ENCODE assay signal across 21 cellular contexts in genomic region chr11:63687845-63688244, GRCh38. TPM values are rescaled to one million over a fixed set of nuclear protein-coding genes. Genes with fewer than 3 reads are reported as not detected.
DNase-seq lines count a peak whose midpoint lies in the region; ATAC-seq, FAIRE-seq and TF ChIP-seq lines count a peak whose summit lies in the region.
"Had no signal": no experiment of that assay in that cellular context is flagged by ENCODE, and none has a peak within 500 bp of the region (broad histone marks: within the 10 kb centered on the region; RNA-seq: fewer than 3 reads in every experiment).

No MANE protein-coding gene starts in this region.

- H2BK5ac ChIP-seq in H1 (ENCODE audit: low read depth, low read length), result no peak overlapping the region

- H2BK12ac ChIP-seq in H1 (ENCODE audit: low read depth, low read length), result no peak overlapping the region

- FAIRE-seq in H1 (lab: Jason Lieb, UNC), result no peak
- FAIRE-seq: HTR-8/SVneo had no signal

- peak; percentile 33 for DNase-seq in stimulated activated CD4-positive, alpha-beta T cell treated with anti-CD3 and anti-CD28 coated beads, Interleukin-4, amount 100 ng/mL, for 24 hours
- no peak for DNase-seq in stimulated activated CD4-positive, alpha-beta T cell treated with anti-CD3 and anti-CD28 coated beads, Interleukin-2, amount 100 ng/mL, for 48 hours
- DNase-seq in SK-N-MC (ENCODE audit: low read depth, low spot score), result no peak
- no peak for DNase-seq in H1 (ENCODE audit: low read depth in 1 of 2, low spot score in 2 of 2)
- no peak for DNase-seq in heart left ventricle
- DNase-seq in Right ventricle myocardium superior, result no peak
- DNase-seq in gastrocnemius medialis, result no peak
- DNase-seq: activated CD4-positive, alpha-beta T cell treated with anti-CD3 and anti-CD28 coated beads for 4 hours; anterior cingulate cortex; cerebellar nuclear complex; esophagus squamous epithelium; Kasumi-1; left ventricle myocardium superior; mucosa of descending colon; NCI-H1105; NCI-H510A treated with DMSO at 0.1 percent for 48 hours; trophoblast cell had no signal

- H3K4me2 ChIP-seq in H1 (ENCODE audit: insufficient read depth in 1 of 2, low read depth in 2 of 2, low read length in 2 of 2), result no peak overlapping the region
- H3K4me2 ChIP-seq: neural progenitor cell, smooth muscle cell had no signal

- no peak overlapping the region for H4K91ac ChIP-seq in H1 (replicated peaks; ENCODE audit: insufficient read length, low read length)

- peaks cover 0 to 11% (median 7%) of the 10 kb centered on the region in 4 experiments; a peak in 4 of 7 replicates for H3K4me1 ChIP-seq in H1 (replicated peaks in 1 of 4; ENCODE audit: control insufficient read depth in 3 of 4, insufficient read depth in 4 of 4, low read length in 3 of 4)
- peaks cover 0 to 79% (median 61%) of the 10 kb centered on the region in 5 donors for H3K4me1 ChIP-seq in subcutaneous abdominal adipose tissue (ENCODE audit: control insufficient read depth in 5 of 5, insufficient read depth in 5 of 5, low read length in 5 of 5)
- H3K4me1 ChIP-seq in heart left ventricle, result peaks cover 0 to 56% (median 20%) of the 10 kb centered on the region in 12 donors
- peaks cover 32 to 70% of the 10 kb centered on the region in 2 donors for H3K4me1 ChIP-seq in gastrocnemius medialis

- ATAC-seq in heart left ventricle (no peak), Right ventricle myocardium superior (ENCODE audit: poor library complexity) (no peak), gastrocnemius medialis (no peak)
- ATAC-seq: left ventricle myocardium superior, mucosa of descending colon had no signal

- H4K20me1 ChIP-seq in H1 (replicated peaks in 1 of 2; ENCODE audit: control insufficient read depth in 1 of 2, insufficient read depth in 2 of 2, low read length in 2 of 2), result peaks cover 17% of the 10 kb centered on the region in 2 experiments

- H4K5ac ChIP-seq in H1 (ENCODE audit: insufficient read length, low read depth, low read length), result peak overlapping the region; percentile 17

- no peak overlapping the region for H3K18ac ChIP-seq in H1 (ENCODE audit: extremely low read depth, low read length)

- H3K27me3 ChIP-seq in H1 (replicated peaks in 1 of 4; ENCODE audit: control insufficient read depth in 3 of 4, extremely low read depth in 1 of 4, insufficient read depth in 3 of 4, low read length in 3 of 4) (no peaks in the 10 kb centered on the region), subcutaneous abdominal adipose tissue (ENCODE audit: control insufficient read depth in 5 of 5, insufficient read depth in 4 of 5, low read length in 5 of 5) (no peaks in the 10 kb centered on the region), heart left ventricle (no peaks in the 10 kb centered on the region), gastrocnemius medialis (no peaks in the 10 kb centered on the region)
- H3K27me3 ChIP-seq: esophagus squamous epithelium, neural progenitor cell had no signal

- no peak overlapping the region for H3K56ac ChIP-seq in H1 (replicated peaks; ENCODE audit: insufficient read length, low read depth, low read length)

- H3K9me3 ChIP-seq in SK-N-MC (ENCODE audit: low read depth, low read length) (no peaks in the 10 kb centered on the region), H1 (ENCODE audit: insufficient read depth in 2 of 2, low read depth in 1 of 2, low read length in 1 of 2) (no peaks in the 10 kb centered on the region), subcutaneous abdominal adipose tissue (ENCODE audit: control insufficient read depth in 5 of 5, low read length in 5 of 5) (no peaks in the 10 kb centered on the region), heart left ventricle (no peaks in the 10 kb centered on the region), gastrocnemius medialis (no peaks in the 10 kb centered on the region)
- H3K9me3 ChIP-seq: esophagus squamous epithelium, mucosa of descending colon had no signal

- in situ Hi-C loops in gastrocnemius medialis (cut with MboI; ENCODE audit: low sequenced_read_pairs in 4 of 4), result no loop called here

- H3K23ac ChIP-seq in H1 (ENCODE audit: insufficient read length), result no peak overlapping the region

- H2AFZ ChIP-seq in H1 (ENCODE audit: low read length), result no peak overlapping the region
- H2AFZ ChIP-seq: neural progenitor cell had no signal

- no peak overlapping the region for H4K8ac ChIP-seq in H1 (ENCODE audit: extremely low read depth, insufficient read depth, low read length)

- H3K27ac ChIP-seq in SK-N-MC (peak overlapping the region; percentile 88), H1 (ENCODE audit: low read depth, low read length) (no peak overlapping the region), subcutaneous abdominal adipose tissue (ENCODE audit: low read depth, low read length) (peak overlapping the region; percentile 79), heart left ventricle (no peak overlapping the region), gastrocnemius medialis (peak overlapping the region in 1 of 4 donors; percentile 37)
- H3K27ac ChIP-seq: neural progenitor cell had no signal

- TF ChIP-seq CTCF in H1 (IDR thresholded peaks at IDR 0.05; ENCODE audit: control extremely low read depth in 1 of 3, insufficient read depth in 1 of 3, low read depth in 1 of 3, low read length in 3 of 3), result no peak
- no peak for TF ChIP-seq CTCF in heart left ventricle (IDR thresholded peaks at IDR 0.05)
- TF ChIP-seq CTCF in gastrocnemius medialis (IDR thresholded peaks at IDR 0.05 in 4 of 5, conservative IDR thresholded peaks at IDR 0.05 in 1 of 5), result no peak

- intact Hi-C loops in heart left ventricle (cut with DNase I) (loop anchor here in 3 of 10 donors (10.0 kb wide), 1 partner anchor 47 kb away; no protein-coding TSS in a partner anchor), Right ventricle myocardium superior (cut with DNase I) (no loop called here), gastrocnemius medialis (cut with DNase I; ENCODE audit: low total_unique reads) (no loop called here)

- H3K9ac ChIP-seq in SK-N-MC (ENCODE audit: insufficient read length), result peak overlapping the region; percentile 30
- H3K9ac ChIP-seq in H1 (replicated peaks in 1 of 4; ENCODE audit: extremely low read depth in 1 of 4, low read depth in 3 of 4, low read length in 3 of 4), result no peak overlapping the region
- H3K9ac ChIP-seq in subcutaneous abdominal adipose tissue (ENCODE audit: low read length in 5 of 5), result peak overlapping the region in 1 of 5 donors; percentile 26
- H3K9ac ChIP-seq: neural progenitor cell had no signal

- POLR2A ChIA-PET in H1 (lab: Charles Lee; ENCODE audit: partially characterized antibody), result interaction anchor here (1.6 to 1.9 kb wide), 2 partner anchors 8 to 17 kb away, joined by 4 to 5 read pairs; partner anchors contain the start of gene ATL3

- H2BK15ac ChIP-seq in H1 (ENCODE audit: low read length), result no peak overlapping the region

- no peak overlapping the region for H2AK5ac ChIP-seq in H1 (ENCODE audit: low read depth, low read length)

- no peak for TF ChIP-seq EP300 in H1 (IDR thresholded peaks at IDR 0.05; ENCODE audit: borderline replicate concordance in 1 of 2, low read depth in 2 of 2, low read length in 2 of 2)

- TF ChIP-seq POLR2A in H1 (IDR thresholded peaks at IDR 0.05; ENCODE audit: control extremely low read depth in 1 of 2, low read depth in 2 of 2, low read length in 2 of 2) (no peak), heart left ventricle (IDR thresholded peaks at IDR 0.05) (no peak), gastrocnemius medialis (IDR thresholded peaks at IDR 0.05) (no peak)

- WGBS in H1 (ENCODE audit: extremely low coverage in 1 of 2, insufficient coverage in 1 of 2, insufficient read length in 1 of 2, insufficient replicate concordance in 2 of 2, low coverage in 1 of 2, low lambda C conversion rate in 2 of 2, missing lambda C conversion rate in 1 of 2), 2 experiments, result 77% methylated on average over 1 of the region's 1 CpG; no CpG with 5 or more reads in 1 of the 2 experiments
- WGBS in heart left ventricle, 4 donors, result 91 to 100% (median 95%) methylated on average over 1 of the region's 1 CpG

- peaks cover 22 to 95% of the 10 kb centered on the region in 2 experiments; a peak in 3 of 4 replicates for H3K79me2 ChIP-seq in H1 (ENCODE audit: control insufficient read depth in 1 of 2, insufficient read depth in 2 of 2, low read length in 2 of 2)

- CTCF ChIA-PET in H1 (lab: Charles Lee; ENCODE audit: partially characterized antibody), result no interaction called here

- no peak overlapping the region for H3K4ac ChIP-seq in H1 (replicated peaks; ENCODE audit: insufficient read length, low read depth, low read length)

- H3K14ac ChIP-seq in H1 (ENCODE audit: insufficient read length), result no peak overlapping the region

- peaks cover 15% of the 10 kb centered on the region for H3K36me3 ChIP-seq in SK-N-MC (ENCODE audit: insufficient read depth, low read length)
- H3K36me3 ChIP-seq in H1 (ENCODE audit: control insufficient read depth in 2 of 4, insufficient read depth in 4 of 4, low read length in 3 of 4), result no peaks in the 10 kb centered on the region; a peak in 1 of 8 replicates
- H3K36me3 ChIP-seq in subcutaneous abdominal adipose tissue (ENCODE audit: control insufficient read depth in 5 of 5, insufficient read depth in 5 of 5, low read length in 5 of 5), result no peaks in the 10 kb centered on the region
- no peaks in the 10 kb centered on the region for H3K36me3 ChIP-seq in heart left ventricle
- no peaks in the 10 kb centered on the region for H3K36me3 ChIP-seq in gastrocnemius medialis
- H3K36me3 ChIP-seq: esophagus squamous epithelium, neural progenitor cell had no signal

- H3K4me3 ChIP-seq in SK-N-MC (no peak overlapping the region), H1 (ENCODE audit: extremely low read depth in 1 of 4, insufficient read depth in 2 of 4, low read depth in 3 of 4, low read length in 4 of 4) (no peak overlapping the region), subcutaneous abdominal adipose tissue (ENCODE audit: low read depth in 1 of 5, low read length in 5 of 5) (no peak overlapping the region), heart left ventricle (no peak overlapping the region), gastrocnemius medialis (no peak overlapping the region)
- H3K4me3 ChIP-seq: esophagus squamous epithelium, mucosa of descending colon, neural progenitor cell, smooth muscle cell had no signal

- no peaks in the 10 kb centered on the region; the same call in none of the 2 replicates for H3K79me1 ChIP-seq in H1 (ENCODE audit: low read depth, low read length)

- H2BK20ac ChIP-seq in H1 (ENCODE audit: low read length), result no peak overlapping the region

- H3K23me2 ChIP-seq in H1 (ENCODE audit: low read depth, low read length), result peaks cover 3% of the 10 kb centered on the region; the same call in 1 of the 2 replicates

- no peak for TF ChIP-seq RAD21 in H1 (IDR thresholded peaks at IDR 0.05 in 1 of 2, conservative IDR thresholded peaks at IDR 0.05 in 1 of 2; ENCODE audit: low read depth in 2 of 2, low read length in 2 of 2)

- H2BK120ac ChIP-seq in H1 (replicated peaks; ENCODE audit: low read depth, low read length), result no peak overlapping the region

RNA-seq across cellular contexts. Expression of gene RTN3, which starts 6.5 kb away (rescaled TPM):
- 198 and 203 TPM in 2 replicates for total RNA-seq in H1 (2021; fragmentation: NEBNext Ultra II Directional; extraction: Animal tissue kit (Norgen Biotek cat#: 25700))
- polyA plus RNA-seq in H1 (2011; rRNA removed) (160 and 162 TPM in 2 replicates), heart left ventricle (10 to 100 TPM; 31.2 to 65.9 TPM)
- polyA plus RNA-seq in H1 (2011; cell fraction: cytosol; rRNA removed), result 108 TPM
- 115 TPM for polyA plus RNA-seq in H1 (2011; cell fraction: nucleus; rRNA removed)
- 142 to 169 TPM (median 158 TPM) in 4 replicates for polyA plus RNA-seq in H1 (2012, experiment 1 of 2)
- 141 TPM for polyA plus RNA-seq in H1 (2012, experiment 2 of 2)
- 325 TPM for polyA plus RNA-seq in H1 (2013, experiment 1 of 2)
- 380 TPM for polyA plus RNA-seq in H1 (2013, experiment 2 of 2)
- 167 and 189 TPM in 2 replicates for polyA minus RNA-seq in H1 (2011; rRNA and poly(A)+ RNA removed)
- polyA minus RNA-seq in H1 (2011; cell fraction: cytosol; rRNA and poly(A)+ RNA removed), result 178 TPM
- polyA minus RNA-seq in H1 (2011; cell fraction: nucleus; rRNA and poly(A)+ RNA removed), result 83.7 TPM
- total RNA-seq in heart left ventricle (10 to 100 TPM; 36.2 to 82.9 (median 72.2) TPM), Right ventricle myocardium superior (41.2 TPM), gastrocnemius medialis (100 to 1,000 TPM in 1 of 4 donors, 10 to 100 TPM in 3; 45.5 to 112 (median 86.0) TPM)

RNA-seq across cellular contexts. Expression of gene ATL3, which starts 16.7 kb away (rescaled TPM):
- 22.2 and 24.5 TPM in 2 replicates for total RNA-seq in H1 (2021; fragmentation: NEBNext Ultra II Directional; extraction: Animal tissue kit (Norgen Biotek cat#: 25700))
- polyA plus RNA-seq in H1 (2011; rRNA removed), result 6.1 and 7.8 TPM in 2 replicates
- polyA plus RNA-seq in H1 (2011; cell fraction: cytosol; rRNA removed), result 6.6 TPM
- 4.3 TPM for polyA plus RNA-seq in H1 (2011; cell fraction: nucleus; rRNA removed)
- polyA plus RNA-seq in H1 (2012, experiment 1 of 2), result 7.5 to 9.7 TPM (median 8.4 TPM) in 4 replicates
- polyA plus RNA-seq in H1 (2012, experiment 2 of 2), result 5.2 TPM
- 9.3 TPM for polyA plus RNA-seq in H1 (2013, experiment 1 of 2)
- polyA plus RNA-seq in H1 (2013, experiment 2 of 2), result 10.2 TPM
- polyA minus RNA-seq in H1 (2011; rRNA and poly(A)+ RNA removed), result 16.2 and 20.4 TPM in 2 replicates
- 10.1 TPM for polyA minus RNA-seq in H1 (2011; cell fraction: cytosol; rRNA and poly(A)+ RNA removed)
- 9.7 TPM for polyA minus RNA-seq in H1 (2011; cell fraction: nucleus; rRNA and poly(A)+ RNA removed)
- total RNA-seq in heart left ventricle, result 10 to 100 TPM; 10.4 to 30.4 (median 13.8) TPM
- 1 to 10 TPM; 4.7 to 7.5 TPM for polyA plus RNA-seq in heart left ventricle
- total RNA-seq in Right ventricle myocardium superior, result 12.8 TPM
- total RNA-seq in gastrocnemius medialis, result 10 to 100 TPM; 10.2 to 16.5 (median 12.4) TPM

Comparison
In these comparisons a context has a peak if more than half of its experiments do, and no peak if none do; other contexts are left out.
1. H3K27ac ChIP-seq: peak in SK-N-MC (single experiment) and subcutaneous abdominal adipose tissue (single experiment); none in H1 (single experiment) and heart left ventricle (0 of 12).